16 cellular contexts compared by ENCODE assay signal in genomic region chr15:101437618-101438481, GRCh38.
"Had no signal": no experiment of that assay in that cellular context is flagged by ENCODE, and none has a peak within 500 bp of the region (broad histone marks: within the 10 kb centered on the region; RNA-seq: fewer than 3 reads in every experiment).

No MANE protein-coding gene starts in this region.

- H3K4me1 Mint-ChIP-seq: central memory CD8-positive, alpha-beta T cell had no signal

- H3K4me3 ChIP-seq: body of pancreas, tibial artery, uterus had no signal

- H3K36me3 Mint-ChIP-seq: activated naive CD4-positive, alpha-beta T cell treated with anti-CD3 and anti-CD28 coated beads, Interleukin-2, amount 10 ng/mL, durations not matched to agents 7 days and 5 days; naive thymus-derived CD4-positive, alpha-beta T cell had no signal

- H3K4me1 ChIP-seq: uterus had no signal

- H3K27me3 ChIP-seq: body of pancreas, uterus had no signal

- H3K9me3 ChIP-seq: body of pancreas, neutrophil, tibial artery, uterus had no signal

- H3K27ac Mint-ChIP-seq: activated CD8-positive, alpha-beta T cell treated with anti-CD3 and anti-CD28 coated beads for 36 hours; activated naive CD4-positive, alpha-beta T cell treated with anti-CD3 and anti-CD28 coated beads, Interleukin-2, amount 10 ng/mL, durations not matched to agents 7 days and 5 days; activated T-helper 2 cell treated with anti-CD3 and anti-CD28 coated beads, Interferon-gamma antibody, Interleukin-2, Interleukin-4, amounts not matched to agents 10 μg/mL and 5 μg/mL and 100 μg/mL, durations not matched to agents 14 hours and 24 hours and 36 hours; effector memory CD8-positive, alpha-beta T cell; naive thymus-derived CD4-positive, alpha-beta T cell; stimulated activated naive CD8-positive, alpha-beta T cell treated with anti-CD3 and anti-CD28 coated beads, Interleukin-15, Interleukin-2, amounts not matched to agents 100 ng/mL and 50 ng/mL, for 24 hours had no signal

- DNase-seq: activated CD4-positive, alpha-beta T cell treated with anti-CD3 and anti-CD28 coated beads for 4 hours; activated CD8-positive, alpha-beta T cell treated with anti-CD3 and anti-CD28 coated beads for 36 hours; activated naive CD4-positive, alpha-beta T cell treated with anti-CD3 and anti-CD28 coated beads, Interleukin-2, amount 10 ng/mL, durations not matched to agents 7 days and 5 days; activated T-cell treated with anti-CD3 and anti-CD28 coated beads for 4 hours; body of pancreas; effector memory CD8-positive, alpha-beta T cell; mammary epithelial cell; tibial artery; uterus; WERI-Rb-1 had no signal

- ATAC-seq: activated CD8-positive, alpha-beta T cell treated with anti-CD3 and anti-CD28 coated beads for 36 hours; body of pancreas; effector memory CD8-positive, alpha-beta T cell; naive thymus-derived CD4-positive, alpha-beta T cell had no signal

- H3K4me3 Mint-ChIP-seq: activated CD8-positive, alpha-beta T cell treated with anti-CD3 and anti-CD28 coated beads for 36 hours; activated naive CD4-positive, alpha-beta T cell treated with anti-CD3 and anti-CD28 coated beads, Interleukin-2, amount 10 ng/mL, durations not matched to agents 7 days and 5 days; central memory CD8-positive, alpha-beta T cell; effector memory CD8-positive, alpha-beta T cell; naive thymus-derived CD4-positive, alpha-beta T cell; stimulated activated naive CD8-positive, alpha-beta T cell treated with anti-CD3 and anti-CD28 coated beads, Interleukin-15, Interleukin-2, amounts not matched to agents 100 ng/mL and 50 ng/mL, for 24 hours had no signal

- H3K9me3 Mint-ChIP-seq: activated CD8-positive, alpha-beta T cell treated with anti-CD3 and anti-CD28 coated beads for 36 hours; activated naive CD4-positive, alpha-beta T cell treated with anti-CD3 and anti-CD28 coated beads, Interleukin-2, amount 10 ng/mL, durations not matched to agents 7 days and 5 days; activated T-helper 2 cell treated with anti-CD3 and anti-CD28 coated beads, Interferon-gamma antibody, Interleukin-2, Interleukin-4, amounts not matched to agents 10 μg/mL and 5 μg/mL and 100 μg/mL, durations not matched to agents 14 hours and 24 hours and 36 hours; central memory CD8-positive, alpha-beta T cell; effector memory CD8-positive, alpha-beta T cell; stimulated activated naive CD8-positive, alpha-beta T cell treated with anti-CD3 and anti-CD28 coated beads, Interleukin-15, Interleukin-2, amounts not matched to agents 100 ng/mL and 50 ng/mL, for 24 hours had no signal

- H3K27ac ChIP-seq: body of pancreas, epithelial cell of prostate, neutrophil, tibial artery, WERI-Rb-1 had no signal

- H3K36me3 ChIP-seq: neutrophil, tibial artery, uterus, WERI-Rb-1 had no signal
